ENCODE assay signal across 8 cellular contexts in the genomic region with DNA sequence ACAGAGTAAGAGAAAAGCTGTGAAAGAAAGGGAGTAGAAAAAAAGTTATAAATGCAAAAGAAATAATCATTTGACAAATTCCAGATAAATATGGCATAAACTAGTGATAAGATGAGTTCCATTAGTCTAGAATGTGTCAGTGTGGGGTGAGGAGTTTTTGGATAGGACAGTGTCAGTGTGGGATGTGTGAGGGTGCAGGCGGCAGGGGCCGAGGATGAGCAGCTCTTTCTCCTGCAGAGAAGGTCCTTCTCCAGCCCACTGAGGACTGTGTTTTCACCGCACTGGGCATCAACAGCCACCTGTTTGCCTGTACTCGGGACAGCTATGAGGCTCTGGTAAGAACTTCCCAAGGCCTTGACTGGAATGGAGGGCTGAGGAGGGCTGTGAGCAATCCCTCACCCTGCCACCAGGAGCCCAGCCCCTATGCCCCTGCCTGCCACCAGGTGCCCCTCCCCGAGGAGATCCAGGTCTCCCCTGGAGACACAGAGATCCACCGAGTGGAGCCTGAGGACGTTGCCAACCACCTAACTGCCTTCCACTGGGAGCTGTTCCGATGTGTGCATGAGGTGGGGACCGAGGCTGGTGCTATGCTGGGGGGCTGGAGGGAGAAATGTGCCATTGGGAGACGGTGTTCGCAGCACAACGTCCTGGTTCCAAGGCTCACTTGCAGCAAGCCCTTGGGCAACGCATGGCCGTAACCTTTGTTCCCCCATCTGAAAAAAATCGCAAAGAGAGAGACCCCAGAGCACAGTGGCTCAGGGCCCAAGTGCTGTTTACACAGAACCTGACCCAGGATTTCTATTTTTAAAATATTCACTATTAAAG. TPM values are rescaled to one million over a fixed set of nuclear protein-coding genes. Genes with fewer than 3 reads are reported as not detected.
DNase-seq lines count a peak whose midpoint lies in the region; ATAC-seq and TF ChIP-seq lines count a peak whose summit lies in the region.

No MANE protein-coding gene starts in this region.

- peak overlapping the region; percentile 68 for H3K9ac ChIP-seq in neuronal stem cell (ENCODE audit: low read depth, low read length, poor library complexity)

- H2AK5ac ChIP-seq in neuronal stem cell (ENCODE audit: low read depth, low read length): peak overlapping the region; percentile 73

- H3K4ac ChIP-seq in neuronal stem cell (ENCODE audit: low read length): no peak overlapping the region

- no peak overlapping the region for H2BK120ac ChIP-seq in neuronal stem cell (ENCODE audit: low read depth, low read length)

- H3K23ac ChIP-seq in neuronal stem cell (ENCODE audit: low read depth, low read length, poor library complexity): peak overlapping the region; percentile 93

- H2BK12ac ChIP-seq in neuronal stem cell (ENCODE audit: low read length): no peak overlapping the region

- no peak overlapping the region for H2BK5ac ChIP-seq in neuronal stem cell (ENCODE audit: low read length)

- H3K9me3 ChIP-seq in neuronal stem cell (replicated peaks in 1 of 2; ENCODE audit: control insufficient read depth in 2 of 2, insufficient read depth in 1 of 2, low read depth in 1 of 2, low read length in 2 of 2): no peaks in the 10 kb centered on the region

- no CpG with 5 or more reads among the region's 15 CpGs for WGBS in neuronal stem cell (ENCODE audit: extremely low coverage in 2 of 2, insufficient read length in 2 of 2, insufficient replicate concordance in 1 of 2), 2 donors

- H3K4me2 ChIP-seq in neuronal stem cell (ENCODE audit: insufficient read depth, low read length, poor library complexity, severe bottlenecking): no peak overlapping the region

- peak overlapping the region; percentile 58 for H4K91ac ChIP-seq in neuronal stem cell (ENCODE audit: low read depth, low read length, poor library complexity)

- H3K4me1 ChIP-seq in neuronal stem cell (ENCODE audit: control insufficient read depth in 2 of 2, insufficient read depth in 1 of 2, low read depth in 1 of 2, low read length in 2 of 2): peaks cover 5 to 14% of the 10 kb centered on the region in 2 donors

- no peak overlapping the region for H3K14ac ChIP-seq in neuronal stem cell (ENCODE audit: low read length)

- H3K27me3 ChIP-seq in neuronal stem cell (ENCODE audit: control insufficient read depth in 3 of 3, insufficient read depth in 3 of 3, low read depth in 1 of 3, low read length in 3 of 3): peaks cover 0 to 2% (median 0%) of the 10 kb centered on the region in 3 experiments

- peaks cover 15 to 43% of the 10 kb centered on the region in 2 donors for H3K36me3 ChIP-seq in neuronal stem cell (replicated peaks in 1 of 2; ENCODE audit: control insufficient read depth in 2 of 2, insufficient read depth in 2 of 2, low read length in 2 of 2)

- DNase-seq in activated gamma-delta T cell treated with Interleukin-2 at 50 U/mL for 16 hours (peak; percentile 29), activated gamma-delta T cell (lab: John Stamatoyannopoulos, UW) (no peak), SK-N-DZ (ENCODE audit: low spot score) (peak; percentile 60), coronary artery (ENCODE audit: low spot score) (no peak), neuronal stem cell (ENCODE audit: low spot score) (no peak), NCI-H2171 (lab: John Stamatoyannopoulos, UW) (no peak), AG08395 (ENCODE audit: low spot score) (no peak)

- no peak overlapping the region for H2BK15ac ChIP-seq in neuronal stem cell (ENCODE audit: low read length)

- H3K18ac ChIP-seq in neuronal stem cell (ENCODE audit: low read length): peak overlapping the region; percentile 79

- H4K8ac ChIP-seq in neuronal stem cell (ENCODE audit: low read depth, low read length): no peak overlapping the region

- H2AFZ ChIP-seq in neuronal stem cell (ENCODE audit: low read length): no peak overlapping the region

- H3K27ac ChIP-seq in coronary artery (no peak overlapping the region), neuronal stem cell (replicated peaks; ENCODE audit: low read length) (no peak overlapping the region)

- no peak for ATAC-seq in HG03097 (IDR thresholded peaks at IDR 0.05; ENCODE audit: low FRiP score, unreplicated experiment)

- no peak for TF ChIP-seq CTCF in coronary artery (IDR thresholded peaks at IDR 0.05)

- H3K79me1 ChIP-seq in neuronal stem cell (ENCODE audit: low read depth, low read length): peaks cover 2% of the 10 kb centered on the region

- H3K4me3 ChIP-seq in coronary artery (peak overlapping the region; percentile 78), neuronal stem cell (ENCODE audit: low read length in 2 of 2) (peak overlapping the region in 1 of 2 donors; percentile 52)

RNA-seq across cellular contexts. Expression of a gene that starts 13.1 kb away (rescaled TPM):
- 3.4 and 4.8 TPM in 2 replicates for polyA plus RNA-seq in SK-N-DZ (2014; cell fraction: cytosol; rRNA removed)
- polyA plus RNA-seq in SK-N-DZ (2014; cell fraction: nucleus; rRNA removed): 31.7 and 37.3 TPM in 2 replicates
- 9.5 TPM for polyA plus RNA-seq in neuronal stem cell (2013, experiment 1 of 2)
- polyA plus RNA-seq in neuronal stem cell (2013, experiment 2 of 2): 9.7 TPM

RNA-seq across cellular contexts. Expression of a gene that starts 28.7 kb away (rescaled TPM):
- 4.7 and 4.9 TPM in 2 replicates for polyA plus RNA-seq in SK-N-DZ (2014; cell fraction: cytosol; rRNA removed)
- 2.4 and 2.8 TPM in 2 replicates for polyA plus RNA-seq in SK-N-DZ (2014; cell fraction: nucleus; rRNA removed)
- 18.0 TPM for polyA plus RNA-seq in neuronal stem cell (2013, experiment 1 of 2)
- 18.9 TPM for polyA plus RNA-seq in neuronal stem cell (2013, experiment 2 of 2)

RNA-seq across cellular contexts. Expression of a gene that starts 50.1 kb away (rescaled TPM):
- 65.4 and 77.8 TPM in 2 replicates for polyA plus RNA-seq in SK-N-DZ (2014; cell fraction: cytosol; rRNA removed)
- polyA plus RNA-seq in SK-N-DZ (2014; cell fraction: nucleus; rRNA removed): 81.3 and 103 TPM in 2 replicates
- polyA plus RNA-seq in neuronal stem cell (2013, experiment 1 of 2): 70.7 TPM
- polyA plus RNA-seq in neuronal stem cell (2013, experiment 2 of 2): 70.5 TPM

Comparison
In these comparisons a context has a peak if more than half of its experiments do, and no peak if none do; other contexts are left out.
1. DNase-seq: peak in activated gamma-delta T cell treated with Interleukin-2 at 50 U/mL for 16 hours (single experiment) and SK-N-DZ (single experiment); none in activated gamma-delta T cell (single experiment), coronary artery (single experiment), neuronal stem cell (single experiment), NCI-H2171 (single experiment) and AG08395 (single experiment).